In the genomic region with DNA sequence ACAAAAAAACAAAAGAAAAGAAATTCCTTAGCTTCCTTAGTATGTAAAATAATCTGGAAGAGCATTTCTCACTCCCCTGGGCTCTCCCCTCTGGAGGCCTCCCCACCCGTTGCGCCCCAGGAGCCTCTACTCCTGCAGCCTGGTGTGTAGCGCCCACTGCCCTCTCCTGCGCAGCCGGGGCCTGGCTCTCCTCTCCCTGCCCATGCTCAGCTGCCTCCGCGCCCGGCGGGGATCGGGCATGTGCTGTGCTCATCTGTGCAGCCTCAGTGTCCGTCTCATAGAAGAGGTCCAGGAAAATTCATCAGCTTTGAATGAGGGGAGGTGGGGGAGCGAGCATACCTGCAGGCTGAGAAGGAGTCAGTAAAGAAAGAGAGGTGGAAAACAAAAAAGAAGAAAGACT, we compare ENCODE assay signal across 26 cellular contexts.
DNase-seq lines count a peak whose midpoint lies in the region; ATAC-seq, FAIRE-seq and TF ChIP-seq lines count a peak whose summit lies in the region.
"Had no signal": no experiment of that assay in that cellular context is flagged by ENCODE, and none has a peak within 500 bp of the region (broad histone marks: within the 10 kb centered on the region; RNA-seq: fewer than 3 reads in every experiment).

No MANE protein-coding gene starts in this region.

- H3K9me3 ChIP-seq in H9 (ENCODE audit: control insufficient read depth, low read depth, low read length) (no peaks in the 10 kb centered on the region), H1 (ENCODE audit: insufficient read depth in 2 of 2, low read depth in 1 of 2, low read length in 1 of 2) (no peaks in the 10 kb centered on the region; a peak in 2 of 4 replicates)
- H3K9me3 ChIP-seq: BE2C had no signal

- peaks cover 54 to 56% of the 10 kb centered on the region in 2 experiments for H3K4me1 Mint-ChIP-seq in H9
- H3K4me1 Mint-ChIP-seq: CD14-positive monocyte; CD4-positive, alpha-beta memory T cell; CD4-positive, CD25-positive, alpha-beta regulatory T cell; CD8-positive, alpha-beta memory T cell had no signal

- no peak overlapping the region for H3K9ac ChIP-seq in H9 (ENCODE audit: extremely low read depth, insufficient read length, low read length)
- no peak overlapping the region for H3K9ac ChIP-seq in H1 (replicated peaks in 1 of 4; ENCODE audit: extremely low read depth in 1 of 4, low read depth in 3 of 4, low read length in 3 of 4)
- H3K9ac ChIP-seq: BLaER1 had no signal

- H3K4me1 ChIP-seq in H9 (ENCODE audit: insufficient read depth, low read length) (peaks cover 16% of the 10 kb centered on the region; the same call in 1 of the 2 replicates), H1 (replicated peaks in 1 of 4; ENCODE audit: control insufficient read depth in 3 of 4, insufficient read depth in 4 of 4, low read length in 3 of 4) (peaks cover 0 to 15% (median 13%) of the 10 kb centered on the region in 4 experiments; a peak in 5 of 7 replicates)
- H3K4me1 ChIP-seq: BE2C had no signal

- H2BK12ac ChIP-seq in H9 (ENCODE audit: insufficient read length, low read depth, low read length) (no peak overlapping the region), H1 (ENCODE audit: low read depth, low read length) (no peak overlapping the region)

- H3K56ac ChIP-seq in H9 (ENCODE audit: insufficient read length, low read depth, low read length) (no peak overlapping the region), H1 (replicated peaks; ENCODE audit: insufficient read length, low read depth, low read length) (no peak overlapping the region)

- no peak overlapping the region for H4K5ac ChIP-seq in H9 (ENCODE audit: insufficient read length, low read depth, low read length)
- H4K5ac ChIP-seq in H1 (ENCODE audit: insufficient read length, low read depth, low read length): no peak overlapping the region

- TF ChIP-seq RAD21 in H1 (IDR thresholded peaks at IDR 0.05 in 1 of 2, conservative IDR thresholded peaks at IDR 0.05 in 1 of 2; ENCODE audit: low read depth in 2 of 2, low read length in 2 of 2): no peak

- no peak overlapping the region for H2AK5ac ChIP-seq in H9 (ENCODE audit: insufficient read length, low read length)
- no peak overlapping the region for H2AK5ac ChIP-seq in H1 (ENCODE audit: low read depth, low read length)

- H2BK15ac ChIP-seq in H9 (ENCODE audit: low read depth, low read length) (no peak overlapping the region), H1 (ENCODE audit: low read length) (no peak overlapping the region)

- H3K36me3 ChIP-seq in H1 (ENCODE audit: control insufficient read depth in 2 of 4, insufficient read depth in 4 of 4, low read length in 3 of 4) (no peaks in the 10 kb centered on the region), H7 (replicated peaks; ENCODE audit: control insufficient read depth, insufficient read depth, low read length) (no peaks in the 10 kb centered on the region)
- H3K36me3 ChIP-seq: BE2C, BLaER1 had no signal

- no peaks in the 10 kb centered on the region for H3K79me2 ChIP-seq in H9 (ENCODE audit: insufficient read depth, low read length)
- H3K79me2 ChIP-seq in H1 (ENCODE audit: control insufficient read depth in 1 of 2, insufficient read depth in 2 of 2, low read length in 2 of 2): no peaks in the 10 kb centered on the region

- H3K27me3 ChIP-seq in H9 (ENCODE audit: insufficient read depth, low read length): no peaks in the 10 kb centered on the region; the same call in 1 of the 2 replicates
- H3K27me3 ChIP-seq in H1 (replicated peaks in 1 of 4; ENCODE audit: control insufficient read depth in 3 of 4, extremely low read depth in 1 of 4, insufficient read depth in 3 of 4, low read length in 3 of 4): peaks cover 0 to 2% (median 1%) of the 10 kb centered on the region in 4 experiments; a peak in 3 of 7 replicates
- no peaks in the 10 kb centered on the region for H3K27me3 ChIP-seq in H7 (ENCODE audit: control insufficient read depth, insufficient read depth, low read length)
- H3K27me3 ChIP-seq: BE2C, BLaER1 had no signal

- H3K23ac ChIP-seq in H9 (ENCODE audit: insufficient read length, low read depth, low read length) (no peak overlapping the region), H1 (ENCODE audit: insufficient read length) (no peak overlapping the region)

- H4K20me1 ChIP-seq in H9 (ENCODE audit: control insufficient read depth, insufficient read depth, insufficient read length) (no peaks in the 10 kb centered on the region), H1 (replicated peaks in 1 of 2; ENCODE audit: control insufficient read depth in 1 of 2, insufficient read depth in 2 of 2, low read length in 2 of 2) (no peaks in the 10 kb centered on the region)
- H4K20me1 ChIP-seq: BLaER1 had no signal

- H3K4ac ChIP-seq in H9 (ENCODE audit: low read depth, low read length): no peak overlapping the region
- no peak overlapping the region for H3K4ac ChIP-seq in H1 (replicated peaks; ENCODE audit: insufficient read length, low read depth, low read length)

- CTCF ChIA-PET in H1 (lab: Charles Lee; ENCODE audit: partially characterized antibody): interaction anchor here (1.3 to 1.4 kb wide), 2 partner anchors 11 to 37 kb away, joined by 3 read pairs; no protein-coding TSS in a partner anchor

- H3K27ac ChIP-seq in H9 (ENCODE audit: insufficient read length, low read depth, low read length) (no peak overlapping the region), H1 (ENCODE audit: low read depth, low read length) (no peak overlapping the region)
- H3K27ac ChIP-seq: BLaER1 had no signal

- H3K27ac Mint-ChIP-seq in H9: no peak overlapping the region
- H3K27ac Mint-ChIP-seq: CD14-positive monocyte; CD4-positive, alpha-beta memory T cell; CD4-positive, CD25-positive, alpha-beta regulatory T cell; CD8-positive, alpha-beta memory T cell had no signal

- H3K4me3 Mint-ChIP-seq in H9: no peak overlapping the region
- H3K4me3 Mint-ChIP-seq: CD14-positive monocyte; CD4-positive, alpha-beta memory T cell; CD4-positive, CD25-positive, alpha-beta regulatory T cell; CD8-positive, alpha-beta memory T cell had no signal

- H3T11ph ChIP-seq in H9 (ENCODE audit: low read length): no peak overlapping the region

- FAIRE-seq in H1 (lab: Jason Lieb, UNC): no peak
- FAIRE-seq: A204.1, GM12878, GM12892, GM18507 had no signal

- H3K4me2 ChIP-seq in H9 (ENCODE audit: insufficient read depth, insufficient read length, low read length): no peak overlapping the region
- H3K4me2 ChIP-seq in H1 (ENCODE audit: insufficient read depth in 1 of 2, low read depth in 2 of 2, low read length in 2 of 2): no peak overlapping the region
- H3K4me2 ChIP-seq: BLaER1 had no signal

- TF ChIP-seq EP300 in H1 (IDR thresholded peaks at IDR 0.05; ENCODE audit: borderline replicate concordance in 1 of 2, low read depth in 2 of 2, low read length in 2 of 2): no peak

- H3K23me2 ChIP-seq in H9 (ENCODE audit: insufficient read length, low read depth, low read length, poor library complexity, severe bottlenecking): no peaks in the 10 kb centered on the region
- H3K23me2 ChIP-seq in H1 (ENCODE audit: low read depth, low read length): no peaks in the 10 kb centered on the region

- no peak for TF ChIP-seq POLR2A in H1 (IDR thresholded peaks at IDR 0.05; ENCODE audit: control extremely low read depth in 1 of 2, low read depth in 2 of 2, low read length in 2 of 2)

- no peaks in the 10 kb centered on the region for H3K79me1 ChIP-seq in H9 (ENCODE audit: insufficient read depth, low read depth, low read length, poor library complexity, severe bottlenecking)
- no peaks in the 10 kb centered on the region for H3K79me1 ChIP-seq in H1 (ENCODE audit: low read depth, low read length)

- H3K9me3 Mint-ChIP-seq in H9: peaks cover 2 to 3% of the 10 kb centered on the region in 2 experiments; a peak in 2 of 5 replicates

- no peak overlapping the region for H2BK5ac ChIP-seq in H9 (ENCODE audit: insufficient read length, low read length)
- H2BK5ac ChIP-seq in H1 (ENCODE audit: low read depth, low read length): no peak overlapping the region

- H3K14ac ChIP-seq in H9 (ENCODE audit: insufficient read depth, low read length) (0 out of 2 replicates have a peak overlapping the region, but pooled peaks have one; percentile 3), H1 (ENCODE audit: insufficient read length) (no peak overlapping the region)

- H4K91ac ChIP-seq in H9 (ENCODE audit: insufficient read length, low read depth, low read length) (no peak overlapping the region), H1 (replicated peaks; ENCODE audit: insufficient read length, low read length) (peak overlapping the region; percentile 47)

- TF ChIP-seq CTCF in H9 (conservative IDR thresholded peaks at IDR 0.05) (no peak), H1 (IDR thresholded peaks at IDR 0.05; ENCODE audit: control extremely low read depth in 1 of 3, insufficient read depth in 1 of 3, low read depth in 1 of 3, low read length in 3 of 3) (no peak)

- H2AFZ ChIP-seq in H9 (ENCODE audit: low read length) (no peak overlapping the region), H1 (ENCODE audit: low read length) (no peak overlapping the region)

- H3K36me3 Mint-ChIP-seq in H9 (ENCODE audit: insufficient read depth in 1 of 3, low read depth in 3 of 3): peaks cover 0 to 4% (median 2%) of the 10 kb centered on the region in 3 experiments; a peak in 3 of 7 replicates
- H3K36me3 Mint-ChIP-seq: CD14-positive monocyte; CD4-positive, alpha-beta memory T cell; CD4-positive, CD25-positive, alpha-beta regulatory T cell had no signal

- ATAC-seq in HG02623 (IDR thresholded peaks at IDR 0.05; ENCODE audit: unreplicated experiment): no peak
- ATAC-seq: GM12878 had no signal

- POLR2A ChIA-PET in H1 (lab: Charles Lee; ENCODE audit: partially characterized antibody): no interaction called here

- H3K18ac ChIP-seq in H9 (ENCODE audit: insufficient read length, low read depth, low read length) (no peak overlapping the region), H1 (ENCODE audit: extremely low read depth, low read length) (no peak overlapping the region)

- DNase-seq in H9: no peak
- no peak for DNase-seq in H1 (ENCODE audit: low read depth in 1 of 2, low spot score in 2 of 2)
- DNase-seq in H7: no peak
- no peak for DNase-seq in SW 1271 (lab: John Stamatoyannopoulos, UW)
- DNase-seq: 8988T; ACHN; BE2C; C1 segment of cervical spinal cord; CD4-positive, alpha-beta memory T cell; CD4-positive, CD25-positive, alpha-beta regulatory T cell; CD8-positive, alpha-beta memory T cell; COR-L47; DMS 273 treated with DMSO at 0.1 percent for 48 hours; DMS153; DMS53; DMS79; DND-41; EL; GDM1 had no signal

- H2BK20ac ChIP-seq in H9 (ENCODE audit: low read depth, low read length, poor library complexity, severe bottlenecking) (no peak overlapping the region), H1 (ENCODE audit: low read length) (no peak overlapping the region)

- peaks cover 45% of the 10 kb centered on the region for H3K27me3 Mint-ChIP-seq in H9 (ENCODE audit: low read depth)

- no CpG with 5 or more reads among the region's 12 CpGs for WGBS in H9 (ENCODE audit: extremely low coverage, insufficient read length, low lambda C conversion rate)
- 89% methylated on average over 10 of the region's 12 CpGs; no CpG with 5 or more reads in 1 of the 2 experiments for WGBS in H1 (ENCODE audit: extremely low coverage in 1 of 2, insufficient coverage in 1 of 2, insufficient read length in 1 of 2, insufficient replicate concordance in 2 of 2, low coverage in 1 of 2, low lambda C conversion rate in 2 of 2, missing lambda C conversion rate in 1 of 2), 2 experiments

- H2BK120ac ChIP-seq in H9 (ENCODE audit: low read depth, low read length, poor library complexity, severe bottlenecking) (no peak overlapping the region), H1 (replicated peaks; ENCODE audit: low read depth, low read length) (no peak overlapping the region)

- H4K8ac ChIP-seq in H9 (replicated peaks; ENCODE audit: insufficient read length, low read depth, low read length) (no peak overlapping the region), H1 (ENCODE audit: extremely low read depth, insufficient read depth, low read length) (no peak overlapping the region)

- H3K4me3 ChIP-seq in H1 (ENCODE audit: extremely low read depth in 1 of 4, insufficient read depth in 2 of 4, low read depth in 3 of 4, low read length in 4 of 4) (no peak overlapping the region), H7 (ENCODE audit: insufficient read depth, low read depth, low read length) (no peak overlapping the region)
- H3K4me3 ChIP-seq: BLaER1, GM12878 had no signal
